8 cellular contexts compared by ENCODE assay signal in the genomic region with DNA sequence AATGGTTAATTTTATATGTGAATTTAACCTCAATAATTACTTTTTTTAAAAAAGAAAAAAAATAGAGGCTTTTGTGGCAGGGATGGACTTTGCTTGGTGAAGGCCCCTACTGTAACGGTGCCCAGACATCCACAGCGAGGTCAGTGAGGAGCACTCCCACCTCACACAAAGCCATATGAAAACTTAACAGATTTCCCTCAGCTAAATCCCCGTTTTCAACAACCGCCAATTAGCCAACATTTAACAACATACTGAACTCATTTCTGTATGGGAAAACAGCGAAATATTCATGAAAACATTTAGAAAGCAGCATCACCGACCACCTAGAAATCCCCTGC. TPM values are rescaled to one million over a fixed set of nuclear protein-coding genes. Genes with fewer than 3 reads are reported as not detected.
DNase-seq lines count a peak whose midpoint lies in the region; ATAC-seq and TF ChIP-seq lines count a peak whose summit lies in the region.

No MANE protein-coding gene starts in this region.

- H3K9me3 Mint-ChIP-seq in Calu3 (ENCODE audit: low read depth, unreplicated experiment) = no peaks in the 10 kb centered on the region
- no peaks in the 10 kb centered on the region for H3K9me3 Mint-ChIP-seq in effector memory CD8-positive, alpha-beta T cell

- intact Hi-C loops in Calu3 (cut with micrococcal nuclease; ENCODE audit: unreplicated experiment) = loop anchor here (1.0 to 2.0 kb wide), 2 partner anchors 68 to 105 kb away; no protein-coding TSS in a partner anchor

- peak overlapping the region; percentile 79 to 82 for H3K4me3 ChIP-seq in neutrophil (ENCODE audit: low read depth in 1 of 2, low read length in 1 of 2)

- H3K27ac Mint-ChIP-seq in Calu3 (ENCODE audit: unreplicated experiment) = no peak overlapping the region
- H3K27ac Mint-ChIP-seq in effector memory CD8-positive, alpha-beta T cell = no peak overlapping the region

- ATAC-seq in GM21529 (IDR thresholded peaks at IDR 0.05; ENCODE audit: unreplicated experiment) = peak; percentile 8
- peak; percentile 1 for ATAC-seq in effector memory CD8-positive, alpha-beta T cell (replicated peaks)

- H3K27ac ChIP-seq in KOPT-K1 (ENCODE audit: low read depth, low read length, poor library complexity, severe bottlenecking) (peak overlapping the region; percentile 90), neutrophil (peak overlapping the region; percentile 86)

- CTCF ChIA-PET in Calu3 (lab: Charles Lee) = interaction anchor here (3.1 kb wide), 1 partner anchor 106 kb away, joined by 13 read pairs; no protein-coding TSS in a partner anchor

- peaks cover 6% of the 10 kb centered on the region for H3K36me3 Mint-ChIP-seq in Calu3 (ENCODE audit: insufficient read depth, unreplicated experiment)
- H3K36me3 Mint-ChIP-seq in effector memory CD8-positive, alpha-beta T cell (ENCODE audit: insufficient read depth) = peaks cover 2% of the 10 kb centered on the region

- DNase-seq in Calu3 (no peak), germinal center (ENCODE audit: low spot score) (no peak), NCI-H1048 (lab: John Stamatoyannopoulos, UW) (no peak)
- DNase-seq in effector memory CD8-positive, alpha-beta T cell = no peak
- DNase-seq in activated effector memory CD4-positive, alpha-beta T cell treated with Interleukin-2 at 50 U/mL for 16 hours = no peak

- peaks cover 17% of the 10 kb centered on the region for H3K4me1 Mint-ChIP-seq in Calu3 (ENCODE audit: low read depth, unreplicated experiment)
- peaks cover 11 to 18% of the 10 kb centered on the region in 2 donors for H3K4me1 Mint-ChIP-seq in effector memory CD8-positive, alpha-beta T cell (ENCODE audit: low read depth in 2 of 2)

- no peak overlapping the region for H3K4me3 Mint-ChIP-seq in Calu3 (ENCODE audit: low read depth, unreplicated experiment)
- no peak overlapping the region for H3K4me3 Mint-ChIP-seq in effector memory CD8-positive, alpha-beta T cell

- H3K27me3 Mint-ChIP-seq in Calu3 (ENCODE audit: unreplicated experiment) = no peaks in the 10 kb centered on the region
- no peaks in the 10 kb centered on the region for H3K27me3 Mint-ChIP-seq in effector memory CD8-positive, alpha-beta T cell

- TF ChIP-seq CTCF in Calu3 (IDR thresholded peaks at IDR 0.05; ENCODE audit: unreplicated experiment) (no peak), neutrophil (IDR thresholded peaks at IDR 0.05) (no peak)

- peaks cover 16 to 24% of the 10 kb centered on the region in 2 experiments for H3K4me1 ChIP-seq in neutrophil (ENCODE audit: control insufficient read depth in 1 of 2, insufficient read depth in 1 of 2, low read depth in 1 of 2, low read length in 1 of 2)

- TSS peak; percentile 96 for BruUV-seq in Calu3 (replicated peaks; lab: Mats Ljungman, UMichigan)

- H3K36me3 ChIP-seq in KOPT-K1 (ENCODE audit: insufficient read depth, low read length) = peaks cover 26% of the 10 kb centered on the region
- peaks cover 7% of the 10 kb centered on the region for H3K36me3 ChIP-seq in neutrophil

- no peaks in the 10 kb centered on the region for H3K27me3 ChIP-seq in neutrophil

- H3K9me3 ChIP-seq in KOPT-K1 (ENCODE audit: insufficient read depth, low read length, poor library complexity, severe bottlenecking) = no peaks in the 10 kb centered on the region
- no peaks in the 10 kb centered on the region for H3K9me3 ChIP-seq in neutrophil

RNA-seq across cellular contexts. Expression of gene C11orf58, which starts 0.6 kb away (rescaled TPM):
- total RNA-seq in Calu3 (2022) = 153 and 157 TPM in 2 replicates
